ENCODE assay signal across 19 cellular contexts in the genomic region with DNA sequence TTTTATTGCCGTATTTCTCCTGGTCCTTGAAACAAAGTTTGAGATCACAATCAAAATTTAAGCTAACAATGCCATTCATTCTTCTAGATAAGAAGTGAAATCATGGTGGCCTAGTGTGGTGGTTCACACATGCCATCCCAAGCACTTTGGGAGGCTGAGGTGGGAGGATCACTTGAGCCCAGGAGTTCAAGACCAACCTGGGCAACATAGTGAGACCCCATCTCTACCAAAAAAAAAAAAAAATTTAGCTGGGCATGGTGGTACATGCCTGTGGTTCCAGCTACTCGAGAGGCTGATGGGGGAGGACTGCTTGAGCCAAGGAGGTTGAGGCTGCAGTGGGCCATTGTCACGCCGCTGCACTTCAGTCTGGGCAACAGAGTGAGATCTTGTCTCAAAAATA. TPM values are rescaled to one million over a fixed set of nuclear protein-coding genes. Genes with fewer than 3 reads are reported as not detected.
DNase-seq lines count a peak whose midpoint lies in the region; ATAC-seq and TF ChIP-seq lines count a peak whose summit lies in the region.
"Had no signal": no experiment of that assay in that cellular context is flagged by ENCODE, and none has a peak within 500 bp of the region (broad histone marks: within the 10 kb centered on the region; RNA-seq: fewer than 3 reads in every experiment).

No MANE protein-coding gene starts in this region.

- CTCF ChIA-PET in activated naive CD4-positive, alpha-beta T cell treated with anti-CD3 and anti-CD28 coated beads, Interleukin-2, amount 10 ng/mL, durations not matched to agents 7 days and 5 days (lab: Charles Lee) = interaction anchor here (0.9 kb wide), 1 partner anchor 173 kb away, joined by 3 read pairs; no protein-coding TSS in a partner anchor
- CTCF ChIA-PET in activated naive CD4-positive, alpha-beta T cell treated with anti-CD3 and anti-CD28 coated beads for 36 hours (lab: Charles Lee) = interaction anchor here (0.6 kb wide), 1 partner anchor 53 kb away, joined by 3 read pairs; no protein-coding TSS in a partner anchor

- no peak for TF ChIP-seq POLR2A in esophagus squamous epithelium (IDR thresholded peaks at IDR 0.05)

- H3K27ac ChIP-seq in VCaP (peak overlapping the region; percentile 62), esophagus squamous epithelium (no peak overlapping the region)
- H3K27ac ChIP-seq: BLaER1, C4-2B, GM23248 had no signal

- H3K9me3 ChIP-seq in esophagus squamous epithelium = no peaks in the 10 kb centered on the region
- H3K9me3 ChIP-seq: BLaER1, Caco-2 had no signal

- DNase-seq in activated naive CD4-positive, alpha-beta T cell treated with anti-CD3 and anti-CD28 coated beads, Interleukin-2, amount 10 ng/mL, durations not matched to agents 7 days and 5 days = no peak
- no peak for DNase-seq in activated naive CD4-positive, alpha-beta T cell treated with anti-CD3 and anti-CD28 coated beads for 36 hours
- DNase-seq in chondrocyte (ENCODE audit: low spot score) (no peak), neural crest cell (ENCODE audit: low read depth, low spot score) (no peak), KG1 (lab: John Stamatoyannopoulos, UW) (no peak), esophagus squamous epithelium (lab: John Stamatoyannopoulos, UW) (no peak)
- DNase-seq: Caco-2; CD4-positive, CD25-positive, alpha-beta regulatory T cell; CD8-positive, alpha-beta T cell; DMS153; DND-41; GM23248; H7; HCEC 1CT had no signal

- H3K27ac Mint-ChIP-seq in activated naive CD4-positive, alpha-beta T cell treated with anti-CD3 and anti-CD28 coated beads, Interleukin-2, amount 10 ng/mL, durations not matched to agents 7 days and 5 days = peak overlapping the region; percentile 7
- no peak overlapping the region for H3K27ac Mint-ChIP-seq in activated naive CD4-positive, alpha-beta T cell treated with anti-CD3 and anti-CD28 coated beads for 36 hours
- peak overlapping the region; percentile 54 for H3K27ac Mint-ChIP-seq in chondrocyte (ENCODE audit: unreplicated experiment)
- no peak overlapping the region for H3K27ac Mint-ChIP-seq in neural crest cell (ENCODE audit: unreplicated experiment)
- H3K27ac Mint-ChIP-seq: B cell; CD8-positive, alpha-beta T cell had no signal

- no peak overlapping the region for H3K4me3 Mint-ChIP-seq in activated naive CD4-positive, alpha-beta T cell treated with anti-CD3 and anti-CD28 coated beads, Interleukin-2, amount 10 ng/mL, durations not matched to agents 7 days and 5 days
- H3K4me3 Mint-ChIP-seq in activated naive CD4-positive, alpha-beta T cell treated with anti-CD3 and anti-CD28 coated beads for 36 hours = no peak overlapping the region
- H3K4me3 Mint-ChIP-seq in chondrocyte (ENCODE audit: unreplicated experiment) = no peak overlapping the region
- peak overlapping the region; percentile 45 for H3K4me3 Mint-ChIP-seq in neural crest cell
- H3K4me3 Mint-ChIP-seq: B cell; CD4-positive, CD25-positive, alpha-beta regulatory T cell; CD8-positive, alpha-beta T cell had no signal

- H3K36me3 ChIP-seq in esophagus squamous epithelium = peaks cover 0 to 90% (median 0%) of the 10 kb centered on the region in 3 donors

- no peak for ATAC-seq in HG02678 (IDR thresholded peaks at IDR 0.05; ENCODE audit: unreplicated experiment)
- ATAC-seq: CD8-positive, alpha-beta T cell had no signal

- TF ChIP-seq CTCF in VCaP (conservative IDR thresholded peaks at IDR 0.05) (no peak), chondrocyte (IDR thresholded peaks at IDR 0.05) (no peak), neural crest cell (conservative IDR thresholded peaks at IDR 0.05) (no peak), esophagus squamous epithelium (IDR thresholded peaks at IDR 0.05) (no peak)

- no peak overlapping the region for H3K4me3 ChIP-seq in esophagus squamous epithelium
- H3K4me3 ChIP-seq: BLaER1, GM23248 had no signal

- no peaks in the 10 kb centered on the region for H3K9me3 Mint-ChIP-seq in activated naive CD4-positive, alpha-beta T cell treated with anti-CD3 and anti-CD28 coated beads, Interleukin-2, amount 10 ng/mL, durations not matched to agents 7 days and 5 days
- no peaks in the 10 kb centered on the region for H3K9me3 Mint-ChIP-seq in activated naive CD4-positive, alpha-beta T cell treated with anti-CD3 and anti-CD28 coated beads for 36 hours
- H3K9me3 Mint-ChIP-seq in chondrocyte (ENCODE audit: low read depth) (no peaks in the 10 kb centered on the region), neural crest cell (no peaks in the 10 kb centered on the region)
- H3K9me3 Mint-ChIP-seq: CD8-positive, alpha-beta T cell had no signal

- intact Hi-C loops in activated naive CD4-positive, alpha-beta T cell treated with anti-CD3 and anti-CD28 coated beads for 36 hours (cut with micrococcal nuclease) = no loop called here
- intact Hi-C loops in esophagus squamous epithelium (cut with DNase I) = no loop called here

- no peaks in the 10 kb centered on the region for H3K4me1 ChIP-seq in esophagus squamous epithelium
- H3K4me1 ChIP-seq: Caco-2 had no signal

- H3K27me3 Mint-ChIP-seq in activated naive CD4-positive, alpha-beta T cell treated with anti-CD3 and anti-CD28 coated beads, Interleukin-2, amount 10 ng/mL, durations not matched to agents 7 days and 5 days = no peaks in the 10 kb centered on the region
- no peaks in the 10 kb centered on the region for H3K27me3 Mint-ChIP-seq in activated naive CD4-positive, alpha-beta T cell treated with anti-CD3 and anti-CD28 coated beads for 36 hours (ENCODE audit: low read depth)
- no peaks in the 10 kb centered on the region for H3K27me3 Mint-ChIP-seq in chondrocyte (ENCODE audit: low read depth)
- no peaks in the 10 kb centered on the region for H3K27me3 Mint-ChIP-seq in neural crest cell (ENCODE audit: low read depth)
- H3K27me3 Mint-ChIP-seq: B cell; CD4-positive, CD25-positive, alpha-beta regulatory T cell had no signal

- peaks cover 42% of the 10 kb centered on the region for H3K36me3 Mint-ChIP-seq in activated naive CD4-positive, alpha-beta T cell treated with anti-CD3 and anti-CD28 coated beads, Interleukin-2, amount 10 ng/mL, durations not matched to agents 7 days and 5 days
- peaks cover 16% of the 10 kb centered on the region for H3K36me3 Mint-ChIP-seq in activated naive CD4-positive, alpha-beta T cell treated with anti-CD3 and anti-CD28 coated beads for 36 hours (ENCODE audit: low read depth)
- H3K36me3 Mint-ChIP-seq in chondrocyte (ENCODE audit: low read depth) = peaks cover 10% of the 10 kb centered on the region
- H3K36me3 Mint-ChIP-seq in neural crest cell (ENCODE audit: low read depth) = peaks cover 15% of the 10 kb centered on the region

- H3K4me1 Mint-ChIP-seq in activated naive CD4-positive, alpha-beta T cell treated with anti-CD3 and anti-CD28 coated beads, Interleukin-2, amount 10 ng/mL, durations not matched to agents 7 days and 5 days = no peaks in the 10 kb centered on the region
- peaks cover 4% of the 10 kb centered on the region for H3K4me1 Mint-ChIP-seq in activated naive CD4-positive, alpha-beta T cell treated with anti-CD3 and anti-CD28 coated beads for 36 hours (ENCODE audit: low read depth)
- no peaks in the 10 kb centered on the region for H3K4me1 Mint-ChIP-seq in chondrocyte (ENCODE audit: low read depth)
- H3K4me1 Mint-ChIP-seq in neural crest cell = peaks cover 32% of the 10 kb centered on the region
- H3K4me1 Mint-ChIP-seq: B cell had no signal

- no peaks in the 10 kb centered on the region for H3K27me3 ChIP-seq in esophagus squamous epithelium
- H3K27me3 ChIP-seq: BLaER1 had no signal

- WGBS in esophagus squamous epithelium, 2 donors = 96 to 100% methylated on average over 3 to 4 of the region's 4 CpGs

RNA-seq across cellular contexts. Expression of a gene that starts 24.2 kb away (rescaled TPM):
- total RNA-seq in activated naive CD4-positive, alpha-beta T cell treated with anti-CD3 and anti-CD28 coated beads for 36 hours = 1 to 10 TPM; 4.2 TPM
- total RNA-seq in chondrocyte (17.8 to 19.1 TPM (median 18.3 TPM) in 3 replicates), neural crest cell (66.6 and 67.0 TPM in 2 replicates), esophagus squamous epithelium (1 to 10 TPM in 3 of 4 donors, under 1 TPM in 1; 0.19 to 1.9 (median 1.5) TPM)

RNA-seq across cellular contexts. Expression of a gene that starts 38.3 kb away (rescaled TPM):
- 10 to 100 TPM; 62.3 to 73.6 TPM for total RNA-seq in activated naive CD4-positive, alpha-beta T cell treated with anti-CD3 and anti-CD28 coated beads for 36 hours
- total RNA-seq in chondrocyte (1,244 to 1,365 TPM (median 1,317 TPM) in 3 replicates), neural crest cell (535 and 560 TPM in 2 replicates), esophagus squamous epithelium (100 to 1,000 TPM; 144 to 349 (median 264) TPM)

RNA-seq across cellular contexts. Expression of a gene that starts 47.0 kb away (rescaled TPM):
- total RNA-seq in activated naive CD4-positive, alpha-beta T cell treated with anti-CD3 and anti-CD28 coated beads for 36 hours = 1 to 10 TPM; 2.1 to 2.6 TPM
- total RNA-seq in chondrocyte (2.3 to 3.7 TPM (median 3.2 TPM) in 3 replicates), neural crest cell (10.4 and 14.2 TPM in 2 replicates), esophagus squamous epithelium (10 to 100 TPM in 1 of 4 donors, 1 to 10 TPM in 3; 1.3 to 13.5 (median 4.1) TPM)

RNA-seq across cellular contexts. Expression of a gene that starts 50.4 kb away (rescaled TPM):
- total RNA-seq in activated naive CD4-positive, alpha-beta T cell treated with anti-CD3 and anti-CD28 coated beads for 36 hours = 100 to 1,000 TPM; 100 to 101 TPM
- total RNA-seq in chondrocyte (54.0 to 58.8 TPM (median 58.7 TPM) in 3 replicates), neural crest cell (121 and 123 TPM in 2 replicates), esophagus squamous epithelium (10 to 100 TPM; 22.6 to 60.1 (median 53.7) TPM)

RNA-seq across cellular contexts. Expression of a gene that starts 50.7 kb away (rescaled TPM):
- 10 to 100 TPM; 23.8 to 26.4 TPM for total RNA-seq in activated naive CD4-positive, alpha-beta T cell treated with anti-CD3 and anti-CD28 coated beads for 36 hours
- 31.4 to 32.9 TPM (median 32.1 TPM) in 3 replicates for total RNA-seq in chondrocyte
- total RNA-seq in neural crest cell = 32.6 and 33.3 TPM in 2 replicates
- total RNA-seq in esophagus squamous epithelium = 10 to 100 TPM; 29.9 to 31.9 (median 31.1) TPM

Comparison
In these comparisons a context has a peak if more than half of its experiments do, and no peak if none do; other contexts are left out.
1. H3K27ac Mint-ChIP-seq: peak in activated naive CD4-positive, alpha-beta T cell treated with anti-CD3 and anti-CD28 coated beads, Interleukin-2, amount 10 ng/mL, durations not matched to agents 7 days and 5 days (single experiment) and chondrocyte (single experiment); none in activated naive CD4-positive, alpha-beta T cell treated with anti-CD3 and anti-CD28 coated beads for 36 hours (single experiment) and neural crest cell (single experiment).